Comparison of ENCODE assay signal across 15 cellular contexts in genomic region chr19:29963576-29963975, GRCh38. TPM values are rescaled to one million over a fixed set of nuclear protein-coding genes. Genes with fewer than 3 reads are reported as not detected.
DNase-seq lines count a peak whose midpoint lies in the region; ATAC-seq and TF ChIP-seq lines count a peak whose summit lies in the region.
"Had no signal": no experiment of that assay in that cellular context is flagged by ENCODE, and none has a peak within 500 bp of the region (broad histone marks: within the 10 kb centered on the region; RNA-seq: fewer than 3 reads in every experiment).

No MANE protein-coding gene starts in this region.

- H3K27ac Mint-ChIP-seq in T-helper 17 cell (peak overlapping the region; percentile 79), mesothelial cell of epicardium (peak overlapping the region; percentile 54), neural progenitor cell (no peak overlapping the region)
- H3K27ac Mint-ChIP-seq: activated B cell treated with CpG ODN at 0.5 μM for 24 hours had no signal

- H3K4me3 Mint-ChIP-seq in T-helper 17 cell (no peak overlapping the region), mesothelial cell of epicardium (no peak overlapping the region), neural progenitor cell (no peak overlapping the region)
- H3K4me3 Mint-ChIP-seq: activated B cell treated with CpG ODN at 0.5 μM for 24 hours had no signal

- H3F3A ChIP-seq in neural progenitor cell (ENCODE audit: low read depth) = no peaks in the 10 kb centered on the region

- DNase-seq in DMS53 (lab: John Stamatoyannopoulos, UW) (peak; percentile 5), DMS53 treated with DMSO at 0.1 percent for 48 hours (lab: John Stamatoyannopoulos, UW; ENCODE audit: unreplicated experiment) (no peak), COLO668 (lab: John Stamatoyannopoulos, UW; ENCODE audit: unreplicated experiment) (peak; percentile 7), T-helper 17 cell (no peak), mesothelial cell of epicardium (ENCODE audit: low spot score in 2 of 2, unreplicated experiment in 2 of 2) (no peak), neural progenitor cell (ENCODE audit: low spot score) (no peak), BE2C (no peak), SKM-1 (lab: John Stamatoyannopoulos, UW; ENCODE audit: unreplicated experiment) (no peak)
- DNase-seq: activated B cell treated with CpG ODN at 0.5 μM for 24 hours; activated effector memory CD4-positive, alpha-beta T cell treated with anti-CD3 and anti-CD28 coated beads, Interleukin-2, amount 50 U/mL, for 16 hours; hippocampal formation; NCI-H1436 treated with DMSO at 0.1 percent for 48 hours; NCI-H446 treated with DMSO at 0.1 percent for 48 hours had no signal

- no peak overlapping the region for H2AFZ ChIP-seq in neural progenitor cell (replicated peaks)

- peaks cover 26% of the 10 kb centered on the region for H3K4me1 ChIP-seq in neural progenitor cell
- peaks cover 10% of the 10 kb centered on the region for H3K4me1 ChIP-seq in BE2C

- no peak overlapping the region for H3K27ac ChIP-seq in neural progenitor cell
- H3K27ac ChIP-seq: 22Rv1, BLaER1 had no signal

- ATAC-seq in T-helper 17 cell = no peak

- H3K9me3 ChIP-seq in T-helper 17 cell (ENCODE audit: control insufficient read depth, low read length, poor library complexity, severe bottlenecking) (no peaks in the 10 kb centered on the region), neural progenitor cell (ENCODE audit: low read depth) (no peaks in the 10 kb centered on the region), BE2C (no peaks in the 10 kb centered on the region)

- no peak for TF ChIP-seq CTCF in mesothelial cell of epicardium (IDR thresholded peaks at IDR 0.05; ENCODE audit: unreplicated experiment)
- no peak for TF ChIP-seq CTCF in neural progenitor cell (IDR thresholded peaks at IDR 0.05)
- no peak for TF ChIP-seq CTCF in BE2C (IDR thresholded peaks at IDR 0.05; ENCODE audit: low read depth, low read length)

- H3K36me3 Mint-ChIP-seq in T-helper 17 cell (ENCODE audit: low read depth) (no peaks in the 10 kb centered on the region), mesothelial cell of epicardium (peaks cover 8% of the 10 kb centered on the region), neural progenitor cell (peaks cover 14% of the 10 kb centered on the region)

- no peaks in the 10 kb centered on the region for H3K36me3 ChIP-seq in neural progenitor cell
- no peaks in the 10 kb centered on the region; the same call in 1 of the 2 replicates for H3K36me3 ChIP-seq in BE2C

- peaks cover 99% of the 10 kb centered on the region for H3K79me2 ChIP-seq in neural progenitor cell (ENCODE audit: low read depth)

- H3K9ac ChIP-seq in neural progenitor cell = no peak overlapping the region
- H3K9ac ChIP-seq: BLaER1 had no signal

- H3K4me1 Mint-ChIP-seq in T-helper 17 cell = peaks cover 53% of the 10 kb centered on the region
- peaks cover 46% of the 10 kb centered on the region for H3K4me1 Mint-ChIP-seq in mesothelial cell of epicardium
- H3K4me1 Mint-ChIP-seq in neural progenitor cell = peaks cover 4% of the 10 kb centered on the region

- H3K4me3 ChIP-seq in neural progenitor cell (no peak overlapping the region), BE2C (ENCODE audit: low read depth, low read length) (no peak overlapping the region)
- H3K4me3 ChIP-seq: BLaER1 had no signal

- peaks cover 4% of the 10 kb centered on the region for H3K9me3 Mint-ChIP-seq in mesothelial cell of epicardium
- peaks cover 12% of the 10 kb centered on the region for H3K9me3 Mint-ChIP-seq in neural progenitor cell
- H3K9me3 Mint-ChIP-seq: activated B cell treated with CpG ODN at 0.5 μM for 24 hours had no signal

- H3K27me3 ChIP-seq in neural progenitor cell (no peaks in the 10 kb centered on the region), BE2C (no peaks in the 10 kb centered on the region)
- H3K27me3 ChIP-seq: BLaER1 had no signal

- no peak overlapping the region for H3K4me2 ChIP-seq in neural progenitor cell
- H3K4me2 ChIP-seq: BLaER1 had no signal

- H3K27me3 Mint-ChIP-seq in T-helper 17 cell (no peaks in the 10 kb centered on the region), mesothelial cell of epicardium (ENCODE audit: low read depth) (no peaks in the 10 kb centered on the region), neural progenitor cell (ENCODE audit: insufficient read depth, low read depth) (no peaks in the 10 kb centered on the region)
- H3K27me3 Mint-ChIP-seq: activated B cell treated with CpG ODN at 0.5 μM for 24 hours had no signal

- peaks cover 56% of the 10 kb centered on the region for H4K20me1 ChIP-seq in neural progenitor cell (ENCODE audit: low read depth)

RNA-seq across cellular contexts. Expression of gene URI1, which starts 21.5 kb away (rescaled TPM):
- 10 to 100 TPM; 67.6 to 70.9 TPM for total RNA-seq in T-helper 17 cell
- total RNA-seq in mesothelial cell of epicardium = 61.7 to 65.5 TPM (median 63.6 TPM) in 3 replicates
- total RNA-seq in neural progenitor cell (ENCODE audit: low replicate concordance) = 60.7 and 94.7 TPM in 2 replicates
- 78.3 TPM for polyA plus RNA-seq in BE2C (2012; ENCODE audit: insufficient read depth, insufficient read length, low read depth)

Comparison
In these comparisons a context has a peak if more than half of its experiments do, and no peak if none do; other contexts are left out.
1. DNase-seq: peak in DMS53 (single experiment) and COLO668 (single experiment); none in DMS53 treated with DMSO at 0.1 percent for 48 hours (single experiment), T-helper 17 cell (0 of 3), mesothelial cell of epicardium (0 of 2), neural progenitor cell (single experiment), BE2C (single experiment) and SKM-1 (single experiment).